In the genomic region with DNA sequence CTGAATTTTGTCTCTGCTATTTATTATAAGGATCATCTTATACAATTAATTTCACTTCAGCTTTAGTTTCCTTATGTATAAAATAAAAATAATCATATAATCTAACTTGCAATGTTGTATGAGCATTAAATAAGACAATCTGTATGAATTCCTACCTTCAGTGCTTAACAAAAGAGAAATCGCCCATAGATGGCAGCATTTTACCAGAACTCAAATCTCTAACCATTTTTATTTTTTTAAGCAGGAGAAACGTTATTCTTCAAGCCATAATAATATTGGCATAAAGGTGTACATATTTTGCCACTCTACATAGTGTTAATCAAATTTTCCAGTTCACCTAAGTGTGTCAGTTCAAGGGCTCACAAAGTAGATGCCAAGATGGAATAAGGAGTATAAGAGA, we compare ENCODE assay signal across 9 cellular contexts.
DNase-seq lines count a peak whose midpoint lies in the region; ATAC-seq, FAIRE-seq and TF ChIP-seq lines count a peak whose summit lies in the region.
"Had no signal": no experiment of that assay in that cellular context is flagged by ENCODE, and none has a peak within 500 bp of the region (broad histone marks: within the 10 kb centered on the region; RNA-seq: fewer than 3 reads in every experiment).

No MANE protein-coding gene starts in this region.

- H3K27me3 Mint-ChIP-seq in nephron progenitor cell (ENCODE audit: low read depth, poor library complexity) = no peaks in the 10 kb centered on the region
- H3K27me3 Mint-ChIP-seq: IgD-negative memory B cell had no signal

- no peak overlapping the region for H3K27ac Mint-ChIP-seq in nephron progenitor cell
- H3K27ac Mint-ChIP-seq: IgD-negative memory B cell had no signal

- DNase-seq in DMS 273 (lab: John Stamatoyannopoulos, UW; ENCODE audit: unreplicated experiment) (peak; percentile 45), LHCN-M2 (ENCODE audit: low read depth) (peak; percentile 37), nephron progenitor cell (no peak), germinal center (ENCODE audit: low spot score) (no peak)

- peak; percentile 92 for FAIRE-seq in colon (lab: Jason Lieb, UNC)

- H3K4me3 Mint-ChIP-seq in nephron progenitor cell = no peak overlapping the region
- H3K4me3 Mint-ChIP-seq: IgD-negative memory B cell had no signal

- ATAC-seq in HG03469 (IDR thresholded peaks at IDR 0.05; ENCODE audit: unreplicated experiment) (no peak), GM21447 (IDR thresholded peaks at IDR 0.05; ENCODE audit: unreplicated experiment) (no peak), GM21717 (IDR thresholded peaks at IDR 0.05; ENCODE audit: unreplicated experiment) (no peak)

- H3K4me1 Mint-ChIP-seq in nephron progenitor cell = no peaks in the 10 kb centered on the region
- H3K4me1 Mint-ChIP-seq: IgD-negative memory B cell had no signal

- no peaks in the 10 kb centered on the region for H3K9me3 Mint-ChIP-seq in nephron progenitor cell

- no peaks in the 10 kb centered on the region for H3K36me3 Mint-ChIP-seq in nephron progenitor cell (ENCODE audit: low read depth)
- H3K36me3 Mint-ChIP-seq: IgD-negative memory B cell had no signal

- peak; percentile 48 for TF ChIP-seq CTCF in nephron progenitor cell (IDR thresholded peaks at IDR 0.05)

Comparison
In these comparisons a context has a peak if more than half of its experiments do, and no peak if none do; other contexts are left out.
1. DNase-seq: peak in DMS 273 (single experiment) and LHCN-M2 (single experiment); none in nephron progenitor cell (single experiment) and germinal center (single experiment).